ENCODE assay signal across 23 cellular contexts in genomic region chr20:62648318-62648995, GRCh38. TPM values are rescaled to one million over a fixed set of nuclear protein-coding genes. Genes with fewer than 3 reads are reported as not detected.
DNase-seq lines count a peak whose midpoint lies in the region; ATAC-seq and TF ChIP-seq lines count a peak whose summit lies in the region.
"Had no signal": no experiment of that assay in that cellular context is flagged by ENCODE, and none has a peak within 500 bp of the region (broad histone marks: within the 10 kb centered on the region; RNA-seq: fewer than 3 reads in every experiment).

No MANE protein-coding gene starts in this region.

- intact Hi-C loops in activated CD8-positive, alpha-beta T cell treated with anti-CD3 and anti-CD28 coated beads for 36 hours (cut with micrococcal nuclease), result no loop called here
- intact Hi-C loops in esophagus squamous epithelium (cut with DNase I) (no loop called here), stomach (cut with DNase I; ENCODE audit: low total_unique reads) (no loop called here), thyroid gland (cut with DNase I) (no loop called here)

- POLR2A ChIA-PET in activated CD8-positive, alpha-beta T cell treated with anti-CD3 and anti-CD28 coated beads, Interleukin-2, amount 10 ng/mL, durations not matched to agents 7 days and 5 days (lab: Charles Lee), result no interaction called here
- POLR2A ChIA-PET in activated CD8-positive, alpha-beta T cell treated with anti-CD3 and anti-CD28 coated beads for 36 hours (lab: Charles Lee), result no interaction called here
- POLR2A ChIA-PET in HEK293 (lab: Yijun Ruan, JAX), result no interaction called here

- CTCF ChIA-PET in activated CD8-positive, alpha-beta T cell treated with anti-CD3 and anti-CD28 coated beads, Interleukin-2, amount 10 ng/mL, durations not matched to agents 7 days and 5 days (lab: Charles Lee), result interaction anchor here (1.4 to 1.5 kb wide), 2 partner anchors 31 to 143 kb away, joined by 3 to 4 read pairs; no protein-coding TSS in a partner anchor
- CTCF ChIA-PET in activated CD8-positive, alpha-beta T cell treated with anti-CD3 and anti-CD28 coated beads for 36 hours (lab: Charles Lee), result no interaction called here
- CTCF ChIA-PET in HEK293 (lab: Yijun Ruan, JAX), result interaction anchor here (1.1 kb wide), 1 partner anchor 144 kb away, joined by 3 read pairs; no protein-coding TSS in a partner anchor

- H3K36me3 ChIP-seq in HEK293 (ENCODE audit: control insufficient read depth in 2 of 2, insufficient read depth in 1 of 2, low read length in 2 of 2) (peaks cover 0 to 5% of the 10 kb centered on the region in 2 experiments; a peak in 1 of 3 replicates), esophagus squamous epithelium (no peaks in the 10 kb centered on the region), stomach (peaks cover 0 to 13% (median 2%) of the 10 kb centered on the region in 4 donors), thyroid gland (no peaks in the 10 kb centered on the region)
- H3K36me3 ChIP-seq: pancreas, upper lobe of right lung had no signal

- no peak overlapping the region for H3K27ac ChIP-seq in HEK293 (ENCODE audit: extremely low read depth, low read depth, low read length)
- peak overlapping the region; percentile 26 to 93 (median 86) for H3K27ac ChIP-seq in esophagus squamous epithelium
- H3K27ac ChIP-seq in stomach, result peak overlapping the region; percentile 82 to 99 (median 84)
- peak overlapping the region in 1 of 3 donors; percentile 30 for H3K27ac ChIP-seq in thyroid gland
- H3K27ac ChIP-seq: A549, pancreas, upper lobe of right lung had no signal

- no peak for TF ChIP-seq POLR2A in esophagus squamous epithelium (IDR thresholded peaks at IDR 0.05)
- TF ChIP-seq POLR2A in stomach (IDR thresholded peaks at IDR 0.05), result no peak
- no peak for TF ChIP-seq POLR2A in thyroid gland (IDR thresholded peaks at IDR 0.05)

- H3K27me3 Mint-ChIP-seq in activated CD8-positive, alpha-beta T cell treated with anti-CD3 and anti-CD28 coated beads, Interleukin-2, amount 10 ng/mL, durations not matched to agents 7 days and 5 days (ENCODE audit: low read depth), result no peaks in the 10 kb centered on the region
- no peaks in the 10 kb centered on the region for H3K27me3 Mint-ChIP-seq in activated CD8-positive, alpha-beta T cell treated with anti-CD3 and anti-CD28 coated beads for 36 hours
- H3K27me3 Mint-ChIP-seq: CD4-positive, CD25-positive, alpha-beta regulatory T cell; T-cell had no signal

- ATAC-seq in activated CD8-positive, alpha-beta T cell treated with anti-CD3 and anti-CD28 coated beads, Interleukin-2, amount 10 ng/mL, durations not matched to agents 7 days and 5 days, result no peak
- ATAC-seq in activated CD8-positive, alpha-beta T cell treated with anti-CD3 and anti-CD28 coated beads for 36 hours, result no peak
- ATAC-seq: A549, left lobe of liver, pancreas, T-cell, upper lobe of right lung had no signal

- peaks cover 93% of the 10 kb centered on the region for H3K4me1 Mint-ChIP-seq in activated CD8-positive, alpha-beta T cell treated with anti-CD3 and anti-CD28 coated beads, Interleukin-2, amount 10 ng/mL, durations not matched to agents 7 days and 5 days (ENCODE audit: low read depth)
- H3K4me1 Mint-ChIP-seq in activated CD8-positive, alpha-beta T cell treated with anti-CD3 and anti-CD28 coated beads for 36 hours (ENCODE audit: low read depth), result peaks cover 59% of the 10 kb centered on the region

- no peak for TF ChIP-seq CTCF in activated CD8-positive, alpha-beta T cell treated with anti-CD3 and anti-CD28 coated beads for 36 hours (IDR thresholded peaks at IDR 0.05)
- TF ChIP-seq CTCF in HEK293 (tag by site-specific recombination; IDR thresholded peaks at IDR 0.05) (no peak), esophagus squamous epithelium (IDR thresholded peaks at IDR 0.05) (no peak), stomach (IDR thresholded peaks at IDR 0.05) (no peak), thyroid gland (IDR thresholded peaks at IDR 0.05) (no peak)

- TF ChIP-seq EP300 in stomach (IDR thresholded peaks at IDR 0.05), result no peak

- H3K27me3 ChIP-seq in esophagus squamous epithelium (peaks cover 0 to 25% (median 0%) of the 10 kb centered on the region in 4 donors), stomach (peaks cover 0 to 14% (median 0%) of the 10 kb centered on the region in 3 donors), thyroid gland (no peaks in the 10 kb centered on the region)
- H3K27me3 ChIP-seq: pancreas had no signal

- H3K4me3 Mint-ChIP-seq in activated CD8-positive, alpha-beta T cell treated with anti-CD3 and anti-CD28 coated beads, Interleukin-2, amount 10 ng/mL, durations not matched to agents 7 days and 5 days, result no peak overlapping the region
- H3K4me3 Mint-ChIP-seq in activated CD8-positive, alpha-beta T cell treated with anti-CD3 and anti-CD28 coated beads for 36 hours, result no peak overlapping the region
- H3K4me3 Mint-ChIP-seq: T-cell had no signal

- no peak for DNase-seq in activated CD8-positive, alpha-beta T cell treated with anti-CD3 and anti-CD28 coated beads, Interleukin-2, amount 10 ng/mL, durations not matched to agents 7 days and 5 days
- DNase-seq in activated CD8-positive, alpha-beta T cell treated with anti-CD3 and anti-CD28 coated beads for 36 hours, result no peak
- no peak for DNase-seq in esophagus squamous epithelium (lab: John Stamatoyannopoulos, UW)
- no peak for DNase-seq in stomach
- no peak for DNase-seq in thyroid gland
- DNase-seq in NCI-H774 (lab: John Stamatoyannopoulos, UW), result no peak
- no peak for DNase-seq in KG1 (lab: John Stamatoyannopoulos, UW)
- DNase-seq: activated CD4-positive, CD25-positive, alpha-beta regulatory T cell; activated CD8-positive, alpha-beta memory T cell treated with anti-CD3 and anti-CD28 coated beads, Interleukin-2, amount 50 U/mL, for 4 hours; activated effector memory CD4-positive, alpha-beta T cell treated with anti-CD3 and anti-CD28 coated beads, Interleukin-2, amount 50 U/mL, for 16 hours; aorta; CD4-positive, CD25-positive, alpha-beta regulatory T cell; DND-41; NCI-H1417 treated with DMSO at 0.1 percent for 48 hours; NCI-H226; pancreas; small intestine; T-cell; upper lobe of right lung had no signal

- H3K4me1 ChIP-seq in HEK293 (ENCODE audit: control insufficient read depth, insufficient read depth, low read length) (peaks cover 9% of the 10 kb centered on the region), esophagus squamous epithelium (peaks cover 73 to 91% (median 75%) of the 10 kb centered on the region in 3 donors), stomach (peaks cover 67 to 99% (median 94%) of the 10 kb centered on the region in 4 donors), thyroid gland (peaks cover 15 to 40% of the 10 kb centered on the region in 2 donors)

- H3K4me3 ChIP-seq in HEK293 (ENCODE audit: low read depth, low read length) (no peak overlapping the region), esophagus squamous epithelium (no peak overlapping the region), stomach (no peak overlapping the region), thyroid gland (replicated peaks in 1 of 3) (no peak overlapping the region)
- H3K4me3 ChIP-seq: A549, HAP-1, pancreas, upper lobe of right lung had no signal

- H3K36me3 Mint-ChIP-seq in activated CD8-positive, alpha-beta T cell treated with anti-CD3 and anti-CD28 coated beads, Interleukin-2, amount 10 ng/mL, durations not matched to agents 7 days and 5 days (ENCODE audit: low read depth), result peaks cover 68% of the 10 kb centered on the region
- H3K36me3 Mint-ChIP-seq in activated CD8-positive, alpha-beta T cell treated with anti-CD3 and anti-CD28 coated beads for 36 hours (ENCODE audit: low read depth), result peaks cover 40% of the 10 kb centered on the region
- H3K36me3 Mint-ChIP-seq: CD4-positive, CD25-positive, alpha-beta regulatory T cell; T-cell had no signal

- 71 to 89% methylated on average over 1 to 6 of the region's 21 CpGs for WGBS in esophagus squamous epithelium, 2 donors
- WGBS in stomach, 5 donors, result 81 to 88% (median 85%) methylated on average over 17 to 21 of the region's 21 CpGs
- WGBS in thyroid gland, 2 donors, result 82 to 88% methylated on average over 6 to 9 of the region's 21 CpGs

- H3K9me3 ChIP-seq in HEK293 (ENCODE audit: control insufficient read depth, insufficient read depth, low read depth, low read length) (no peaks in the 10 kb centered on the region), esophagus squamous epithelium (no peaks in the 10 kb centered on the region), stomach (no peaks in the 10 kb centered on the region), thyroid gland (no peaks in the 10 kb centered on the region)
- H3K9me3 ChIP-seq: A549, HAP-1, pancreas, upper lobe of right lung had no signal

- H3K9me3 Mint-ChIP-seq in activated CD8-positive, alpha-beta T cell treated with anti-CD3 and anti-CD28 coated beads, Interleukin-2, amount 10 ng/mL, durations not matched to agents 7 days and 5 days (ENCODE audit: insufficient read depth), result no peaks in the 10 kb centered on the region
- H3K9me3 Mint-ChIP-seq in activated CD8-positive, alpha-beta T cell treated with anti-CD3 and anti-CD28 coated beads for 36 hours, result no peaks in the 10 kb centered on the region
- H3K9me3 Mint-ChIP-seq: CD4-positive, CD25-positive, alpha-beta regulatory T cell; T-cell had no signal

- peak overlapping the region; percentile 96 for H3K27ac Mint-ChIP-seq in activated CD8-positive, alpha-beta T cell treated with anti-CD3 and anti-CD28 coated beads, Interleukin-2, amount 10 ng/mL, durations not matched to agents 7 days and 5 days
- no peak overlapping the region for H3K27ac Mint-ChIP-seq in activated CD8-positive, alpha-beta T cell treated with anti-CD3 and anti-CD28 coated beads for 36 hours

TF ChIP-seq in HEK293, 187 proteins besides CTCF, POLR2A, EP300 and RAD21 (continues in another document):
- TF ChIP-seq ZIC2 (tag by site-specific recombination; IDR thresholded peaks at IDR 0.05), result 0 out of 2 replicates have a peak, but pooled peaks have one; percentile 28
- no peak for TF ChIP-seq ZNF404 (tag by site-specific recombination; IDR thresholded peaks at IDR 0.05)
- TF ChIP-seq IKZF3 (tag by site-specific recombination; IDR thresholded peaks at IDR 0.05), result 0 out of 2 replicates have a peak, but pooled peaks have one; percentile 6

RNA-seq across cellular contexts. Expression of gene SLCO4A1, which starts 6.2 kb away (rescaled TPM):
- 10 to 100 TPM; 79.4 to 79.9 TPM for total RNA-seq in activated CD8-positive, alpha-beta T cell treated with anti-CD3 and anti-CD28 coated beads, Interleukin-2, amount 10 ng/mL, durations not matched to agents 7 days and 5 days
- total RNA-seq in activated CD8-positive, alpha-beta T cell treated with anti-CD3 and anti-CD28 coated beads for 36 hours, result 10 to 100 TPM; 66.5 to 68.4 TPM
- 10 to 100 TPM in 3 of 4 donors, 1 to 10 TPM in 1; 6.7 to 22.1 (median 14.4) TPM for total RNA-seq in esophagus squamous epithelium
- total RNA-seq in stomach, result 10 to 100 TPM in 3 of 5 donors, 1 to 10 TPM in 1, under 1 TPM in 1; 0.58 to 44.3 (median 20.7) TPM
- polyA plus RNA-seq in stomach, result 10 to 100 TPM in 1 of 3 donors, 1 to 10 TPM in 2; 4.4 to 14.7 (median 9.0) TPM
- total RNA-seq in thyroid gland, result 10 to 100 TPM in 1 of 4 donors, 1 to 10 TPM in 3; 5.3 to 18.3 (median 6.7) TPM
